ENCODE assay signal across 22 cellular contexts in genomic region chr15:27897481-27897880, GRCh38.
"Had no signal": no experiment of that assay in that cellular context is flagged by ENCODE, and none has a peak within 500 bp of the region (broad histone marks: within the 10 kb centered on the region; RNA-seq: fewer than 3 reads in every experiment).

No MANE protein-coding gene starts in this region.

- H3K27ac ChIP-seq: breast epithelium, SK-N-MC had no signal

- H3K27ac Mint-ChIP-seq: activated CD8-positive, alpha-beta T cell treated with anti-CD3 and anti-CD28 coated beads for 36 hours; activated naive CD4-positive, alpha-beta T cell treated with anti-CD3 and anti-CD28 coated beads, Interleukin-2, amount 10 ng/mL, durations not matched to agents 7 days and 5 days; activated naive CD8-positive, alpha-beta T cell treated with anti-CD3 and anti-CD28 coated beads for 36 hours; activated T-cell treated with anti-CD3 and anti-CD28 coated beads, Interleukin-2, amount 50 U/mL, for 72 hours; activated T-helper 2 cell treated with anti-CD3 and anti-CD28 coated beads, Interferon-gamma antibody, Interleukin-2, Interleukin-4, amounts not matched to agents 10 μg/mL and 5 μg/mL and 100 μg/mL, durations not matched to agents 14 hours and 24 hours and 36 hours; T-cell had no signal

- H3K36me3 Mint-ChIP-seq: activated naive CD4-positive, alpha-beta T cell treated with anti-CD3 and anti-CD28 coated beads, Interleukin-2, amount 10 ng/mL, durations not matched to agents 7 days and 5 days; activated naive CD8-positive, alpha-beta T cell treated with anti-CD3 and anti-CD28 coated beads for 36 hours; T-cell had no signal

- H3K4me1 ChIP-seq: breast epithelium had no signal

- H3K36me3 ChIP-seq: breast epithelium had no signal

- H3K4me1 Mint-ChIP-seq: activated naive CD4-positive, alpha-beta T cell treated with anti-CD3 and anti-CD28 coated beads, Interleukin-2, amount 10 ng/mL, durations not matched to agents 7 days and 5 days; activated naive CD8-positive, alpha-beta T cell treated with anti-CD3 and anti-CD28 coated beads for 36 hours; T-cell had no signal

- H3K4me3 ChIP-seq: breast epithelium, SK-N-MC had no signal

- DNase-seq: activated CD4-positive, alpha-beta T cell treated with anti-CD3 and anti-CD28 coated beads for 4 hours; activated CD8-positive, alpha-beta memory T cell treated with anti-CD3 and anti-CD28 coated beads, Interleukin-2, amount 50 U/mL, for 4 hours; activated CD8-positive, alpha-beta T cell treated with anti-CD3 and anti-CD28 coated beads for 36 hours; activated gamma-delta T cell treated with Interleukin-2 at 50 U/mL for 16 hours; activated naive CD4-positive, alpha-beta T cell treated with anti-CD3 and anti-CD28 coated beads, Interleukin-2, amount 10 ng/mL, durations not matched to agents 7 days and 5 days; activated naive CD8-positive, alpha-beta T cell treated with anti-CD3 and anti-CD28 coated beads for 36 hours; activated T-cell treated with anti-CD3 and anti-CD28 coated beads, Interleukin-2, amount 50 U/mL, for 72 hours; caudate nucleus; NCI-H1048; NCI-H146; NCI-H187 treated with DMSO at 0.1 percent for 48 hours; NCI-H2081 treated with DMSO at 0.1 percent for 48 hours; NCI-H446; NCI-H524; RPMI8226; T-cell had no signal

- H3K4me3 Mint-ChIP-seq: activated CD8-positive, alpha-beta T cell treated with anti-CD3 and anti-CD28 coated beads for 36 hours; activated naive CD4-positive, alpha-beta T cell treated with anti-CD3 and anti-CD28 coated beads, Interleukin-2, amount 10 ng/mL, durations not matched to agents 7 days and 5 days; activated naive CD8-positive, alpha-beta T cell treated with anti-CD3 and anti-CD28 coated beads for 36 hours; activated T-cell treated with anti-CD3 and anti-CD28 coated beads, Interleukin-2, amount 50 U/mL, for 72 hours; T-cell had no signal

- ATAC-seq: activated CD4-positive, CD25-positive, alpha-beta regulatory T cell treated with anti-CD3 and anti-CD28 coated beads, Interleukin-2, amount 50 U/mL, for 24 hours; activated CD8-positive, alpha-beta T cell treated with anti-CD3 and anti-CD28 coated beads for 36 hours; activated T-cell treated with anti-CD3 and anti-CD28 coated beads, Interleukin-2, amount 50 U/mL, for 72 hours; Panc1; Right ventricle myocardium inferior; T-cell had no signal

- H3K27me3 ChIP-seq: breast epithelium had no signal

- H3K27me3 Mint-ChIP-seq: activated CD8-positive, alpha-beta T cell treated with anti-CD3 and anti-CD28 coated beads for 36 hours; activated naive CD4-positive, alpha-beta T cell treated with anti-CD3 and anti-CD28 coated beads, Interleukin-2, amount 10 ng/mL, durations not matched to agents 7 days and 5 days; activated naive CD8-positive, alpha-beta T cell treated with anti-CD3 and anti-CD28 coated beads for 36 hours had no signal
